15 cellular contexts compared by ENCODE assay signal in the genomic region with DNA sequence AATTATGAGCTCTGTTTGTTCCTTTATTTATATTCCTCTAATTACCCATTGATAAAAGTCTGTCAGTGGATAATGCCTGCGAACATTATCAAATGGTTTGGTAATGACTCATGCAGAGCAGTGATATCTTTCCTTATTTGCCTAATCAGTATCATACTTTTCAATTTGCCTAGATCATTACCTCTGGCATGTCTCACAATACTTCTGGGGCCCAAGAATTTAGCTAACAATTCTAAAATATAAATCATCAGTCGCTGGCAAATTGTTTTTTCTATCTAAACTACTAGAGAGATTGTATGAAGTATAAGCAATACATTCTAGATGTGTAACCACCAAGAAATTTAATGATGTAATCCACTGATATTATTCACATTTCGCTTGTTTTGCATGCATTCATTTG.
DNase-seq lines count a peak whose midpoint lies in the region; TF ChIP-seq lines count a peak whose summit lies in the region.
"Had no signal": no experiment of that assay in that cellular context is flagged by ENCODE, and none has a peak within 500 bp of the region (broad histone marks: within the 10 kb centered on the region; RNA-seq: fewer than 3 reads in every experiment).

No MANE protein-coding gene starts in this region.

- TF ChIP-seq CTCF in A673 (conservative IDR thresholded peaks at IDR 0.05; ENCODE audit: low read depth, low read length) (no peak), fibroblast of the aortic adventitia (IDR thresholded peaks at IDR 0.05; ENCODE audit: insufficient read depth, low read length) (no peak), PC-9 (conservative IDR thresholded peaks at IDR 0.05) (no peak), WERI-Rb-1 (IDR thresholded peaks at IDR 0.05; ENCODE audit: low read depth, low read length) (no peak)

- H3K36me3 ChIP-seq in A673 (ENCODE audit: insufficient read depth, low read length, poor library complexity, severe bottlenecking): no peaks in the 10 kb centered on the region
- H3K36me3 ChIP-seq in PC-9 (ENCODE audit: low read depth): no peaks in the 10 kb centered on the region
- no peaks in the 10 kb centered on the region for H3K36me3 ChIP-seq in WERI-Rb-1
- H3K36me3 ChIP-seq: BLaER1 treated with 17β-estradiol and CSF1 and Interleukin-3, amounts not matched to agents 10 nM and 100 nM had no signal

- H3F3A ChIP-seq in PC-9 (ENCODE audit: insufficient read depth, low read depth): no peaks in the 10 kb centered on the region

- H3K9me2 ChIP-seq in PC-9 (ENCODE audit: insufficient read depth): no peaks in the 10 kb centered on the region

- no TSS peak for BruUV-seq in A673 (replicated peaks; lab: Mats Ljungman, UMichigan)
- BruUV-seq in PC-9 (replicated peaks; lab: Mats Ljungman, UMichigan): no TSS peak

- CTCF ChIA-PET in A673 (lab: Charles Lee): no interaction called here
- CTCF ChIA-PET in PC-9 (lab: Charles Lee): no interaction called here

- DNase-seq in A673 (ENCODE audit: low spot score): peak; percentile 12
- peak; percentile 58 for DNase-seq in NCI-H226
- peak; percentile 13 for DNase-seq in astrocyte of the hippocampus (ENCODE audit: low read depth, low spot score)
- peak; percentile 0 for DNase-seq in fibroblast of the aortic adventitia (ENCODE audit: low read depth)
- DNase-seq in PC-9: no peak
- DNase-seq in KBM-7: no peak
- no peak for DNase-seq in WERI-Rb-1
- DNase-seq in activated CD4-positive, alpha-beta T cell treated with anti-CD3 and anti-CD28 coated beads for 4 hours: no peak
- DNase-seq: CD8-positive, alpha-beta memory T cell; DMS79 treated with DMSO at 0.1 percent for 48 hours; H9; NCI-H2029; NCI-H2171; NCI-H510A had no signal

- no peaks in the 10 kb centered on the region for H3K27me3 ChIP-seq in A673 (replicated peaks; ENCODE audit: insufficient read depth, low read depth, low read length, poor library complexity)
- H3K27me3 ChIP-seq in PC-9 (ENCODE audit: insufficient read depth, low read depth): no peaks in the 10 kb centered on the region
- no peaks in the 10 kb centered on the region for H3K27me3 ChIP-seq in WERI-Rb-1 (ENCODE audit: insufficient read depth, low read depth, severe bottlenecking)
- H3K27me3 ChIP-seq: BLaER1 treated with 17β-estradiol and CSF1 and Interleukin-3, amounts not matched to agents 10 nM and 100 nM had no signal

- H3K4me1 ChIP-seq in A673 (ENCODE audit: insufficient read depth, low read length, poor library complexity, severe bottlenecking): no peaks in the 10 kb centered on the region
- H3K4me1 ChIP-seq in PC-9 (replicated peaks; ENCODE audit: insufficient read depth): no peaks in the 10 kb centered on the region
- H3K4me1 ChIP-seq: BLaER1 treated with 17β-estradiol and CSF1 and Interleukin-3, amounts not matched to agents 10 nM and 100 nM had no signal

- intact Hi-C loops in A673 (cut with micrococcal nuclease; ENCODE audit: unreplicated experiment): no loop called here
- intact Hi-C loops in PC-9 (cut with micrococcal nuclease; ENCODE audit: unreplicated experiment): no loop called here

- no peak overlapping the region for H3K4me2 ChIP-seq in PC-9
- H3K4me2 ChIP-seq: BLaER1 treated with 17β-estradiol and CSF1 and Interleukin-3, amounts not matched to agents 10 nM and 100 nM had no signal

- no peak overlapping the region for H3K4me3 ChIP-seq in A673 (ENCODE audit: low read depth, low read length, poor library complexity, severe bottlenecking)
- H3K4me3 ChIP-seq in fibroblast of the aortic adventitia (ENCODE audit: low read depth, low read length): no peak overlapping the region
- H3K4me3 ChIP-seq in PC-9: no peak overlapping the region
- H3K4me3 ChIP-seq in WERI-Rb-1 (ENCODE audit: low read depth, low read length): no peak overlapping the region
- H3K4me3 ChIP-seq: BLaER1 treated with 17β-estradiol and CSF1 and Interleukin-3, amounts not matched to agents 10 nM and 100 nM had no signal

- in situ Hi-C loops in KBM-7 (cut with MboI; ENCODE audit: low pct_unique_long_range_greater_than_20kb, low sequenced_read_pairs): no loop called here

- H2AFZ ChIP-seq in PC-9: no peak overlapping the region

- H3K27ac ChIP-seq in A673 (ENCODE audit: low read depth, low read length, poor library complexity, severe bottlenecking) (no peak overlapping the region), PC-9 (no peak overlapping the region), WERI-Rb-1 (no peak overlapping the region)
- H3K27ac ChIP-seq: BLaER1 treated with 17β-estradiol and CSF1 and Interleukin-3, amounts not matched to agents 10 nM and 100 nM had no signal

- no peaks in the 10 kb centered on the region for H4K20me1 ChIP-seq in PC-9 (ENCODE audit: insufficient read depth)
- H4K20me1 ChIP-seq: BLaER1 treated with 17β-estradiol and CSF1 and Interleukin-3, amounts not matched to agents 10 nM and 100 nM had no signal

- H3K9me3 ChIP-seq in A673 (ENCODE audit: low read depth, low read length, poor library complexity, severe bottlenecking) (no peaks in the 10 kb centered on the region), PC-9 (ENCODE audit: insufficient read depth, low read depth) (no peaks in the 10 kb centered on the region), WERI-Rb-1 (ENCODE audit: severe bottlenecking) (no peaks in the 10 kb centered on the region)
- H3K9me3 ChIP-seq: BLaER1 treated with 17β-estradiol and CSF1 and Interleukin-3, amounts not matched to agents 10 nM and 100 nM had no signal

- POLR2A ChIA-PET in A673 (lab: Charles Lee; ENCODE audit: low non-redundant PET) (no interaction called here), PC-9 (lab: Charles Lee; ENCODE audit: unreplicated experiment) (no interaction called here)

- no peaks in the 10 kb centered on the region for H3K79me2 ChIP-seq in PC-9 (ENCODE audit: low read depth)

Comparison
In these comparisons a context has a peak if more than half of its experiments do, and no peak if none do; other contexts are left out.
1. DNase-seq: peak in A673 (single experiment), NCI-H226 (single experiment), astrocyte of the hippocampus (single experiment) and fibroblast of the aortic adventitia (single experiment); none in PC-9 (0 of 2), KBM-7 (single experiment), WERI-Rb-1 (single experiment) and activated CD4-positive, alpha-beta T cell treated with anti-CD3 and anti-CD28 coated beads for 4 hours (0 of 2).